In genomic region chr2:231378028-231378722, GRCh38 we compare ENCODE assay signal across 1 cellular context.
TF ChIP-seq lines count a peak whose summit lies in the region.

No MANE protein-coding gene starts in this region.

TF ChIP-seq in GM23338, 12 proteins besides CTCF, POLR2A, EP300 and RAD21 (continued from another document):
- TF ChIP-seq EZH2 (IDR thresholded peaks at IDR 0.05; ENCODE audit: low read depth, unreplicated experiment), result no peak
- TF ChIP-seq ETS1 (IDR thresholded peaks at IDR 0.05), result no peak
- no peak for TF ChIP-seq JUNB (IDR thresholded peaks at IDR 0.05; ENCODE audit: unreplicated experiment)
